8 cellular contexts compared by ENCODE assay signal in the genomic region with DNA sequence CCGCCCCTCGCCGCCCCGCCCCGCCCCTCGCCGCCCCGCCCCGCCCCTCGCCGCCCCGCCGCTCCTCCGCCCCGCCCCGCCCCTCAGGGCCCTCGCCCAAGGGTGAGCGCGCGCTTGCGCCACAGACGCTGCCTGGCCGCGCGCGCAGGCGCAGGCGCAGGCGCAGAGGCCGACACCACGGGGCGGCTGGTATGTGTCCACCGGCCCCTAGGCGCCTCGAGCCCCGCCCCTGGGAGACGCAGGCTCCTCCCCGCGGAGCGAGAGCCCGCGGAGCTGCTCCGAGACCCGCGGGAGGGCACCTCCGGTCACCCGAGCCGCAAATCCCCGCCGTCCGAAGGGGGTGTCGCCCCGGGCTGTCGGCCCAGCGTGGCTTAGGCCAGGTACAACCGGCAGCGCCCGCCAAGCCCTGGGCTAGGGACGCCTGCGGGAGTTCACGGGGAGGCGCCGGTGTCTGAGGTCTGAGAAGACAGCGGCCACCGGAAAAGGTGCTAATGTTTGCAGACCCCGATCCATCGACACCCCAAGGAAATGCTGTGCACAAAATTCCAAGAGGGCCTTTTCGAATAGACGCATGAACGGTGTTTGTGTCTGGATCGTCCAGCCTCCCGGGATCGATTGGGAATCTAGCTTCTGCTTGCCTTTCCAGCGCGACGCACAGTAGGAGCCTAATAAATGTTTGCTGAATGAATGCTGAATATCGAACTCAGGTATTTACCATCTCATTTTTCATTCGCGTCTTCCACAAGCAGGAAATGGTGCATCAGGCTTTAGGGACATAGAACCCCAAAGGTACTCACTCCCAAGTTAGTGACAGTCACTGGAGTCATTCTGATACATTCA. TPM values are rescaled to one million over a fixed set of nuclear protein-coding genes. Genes with fewer than 3 reads are reported as not detected.
A peak's percentile ranks its signal among the peaks of the same experiment; 100 is the strongest.
DNase-seq lines count a peak whose midpoint lies in the region; ATAC-seq, FAIRE-seq and TF ChIP-seq lines count a peak whose summit lies in the region.

No MANE protein-coding gene starts in this region.

- peak overlapping the region; percentile 74 for H3K4me2 ChIP-seq in A549

- TF ChIP-seq CTCF in A549 (IDR thresholded peaks at IDR 0.05) (no peak), activated B cell treated with CpG ODN at 0.5 μM for 24 hours (IDR thresholded peaks at IDR 0.05) (no peak), cardiac fibroblast (IDR thresholded peaks at IDR 0.05; ENCODE audit: low read depth, low read length) (no peak)

- H3K9me3 Mint-ChIP-seq in activated B cell treated with CpG ODN at 0.5 μM for 24 hours: no peaks in the 10 kb centered on the region

- TF ChIP-seq POLR2A in A549 (IDR thresholded peaks at IDR 0.05; ENCODE audit: low read length): peak; percentile 52

- H3K4me3 ChIP-seq in A549: peak overlapping the region; percentile 82
- peak overlapping the region; percentile 67 to 68 for H3K4me3 ChIP-seq in cardiac fibroblast (replicated peaks in 1 of 2; ENCODE audit: low read depth in 2 of 2, low read length in 2 of 2)

- peaks cover 36% of the 10 kb centered on the region for H3K4me1 Mint-ChIP-seq in activated B cell treated with CpG ODN at 0.5 μM for 24 hours

- peaks cover 11% of the 10 kb centered on the region for H3K36me3 Mint-ChIP-seq in activated B cell treated with CpG ODN at 0.5 μM for 24 hours (ENCODE audit: low read depth)

- H3K27ac ChIP-seq in A549: peak overlapping the region; percentile 81 to 94

- peaks cover 17% of the 10 kb centered on the region; the same call in 2 of the 3 replicates for H3K4me1 ChIP-seq in A549

- no peak for TF ChIP-seq EP300 in A549 (IDR thresholded peaks at IDR 0.05)

- H3K4me3 Mint-ChIP-seq in activated B cell treated with CpG ODN at 0.5 μM for 24 hours: peak overlapping the region; percentile 77

- no peaks in the 10 kb centered on the region for H3K27me3 Mint-ChIP-seq in activated B cell treated with CpG ODN at 0.5 μM for 24 hours

- CTCF ChIA-PET in A549 (lab: Yijun Ruan, JAX) (interaction anchor here (0.8 to 3.1 kb wide), 9 partner anchors 9 to 109 kb away, joined by 3 to 45 read pairs (median 4); no protein-coding TSS in a partner anchor), activated B cell treated with CpG ODN at 0.5 μM for 24 hours (lab: Charles Lee) (interaction anchor here (1.6 to 1.8 kb wide), 2 partner anchors 10 to 25 kb away, joined by 4 to 9 read pairs; no protein-coding TSS in a partner anchor)

- 3% methylated on average over 20 of the region's 79 CpGs for WGBS in A549 (ENCODE audit: missing lambda C conversion rate)

- TF ChIP-seq RAD21 in A549 (conservative IDR thresholded peaks at IDR 0.05 in 1 of 2, IDR thresholded peaks at IDR 0.05 in 1 of 2): no peak

- POLR2A ChIA-PET in A549 (lab: Yijun Ruan, JAX) (interaction anchor here (0.7 kb wide), 1 partner anchor 10 kb away, joined by 4 read pairs; no protein-coding TSS in a partner anchor), activated B cell treated with CpG ODN at 0.5 μM for 24 hours (lab: Charles Lee) (interaction anchor here (0.5 to 2.4 kb wide), 3 partner anchors 10 to 327 kb away, joined by 3 to 12 read pairs (median 3); no protein-coding TSS in a partner anchor)

- no peak overlapping the region for H3K27ac Mint-ChIP-seq in activated B cell treated with CpG ODN at 0.5 μM for 24 hours

- intact Hi-C loops in activated B cell treated with CpG ODN at 0.5 μM for 24 hours (cut with micrococcal nuclease): loop anchor here (1.0 to 10.0 kb wide), 6 partner anchors 11 to 657 kb away; a partner anchor contains a TSS

- peak; percentile 81 to 95 for ATAC-seq in A549
- peak; percentile 67 for ATAC-seq in GM18858 (IDR thresholded peaks at IDR 0.05; ENCODE audit: unreplicated experiment)
- ATAC-seq in HG03095 (IDR thresholded peaks at IDR 0.05; ENCODE audit: unreplicated experiment): peak; percentile 76
- peak; percentile 84 for ATAC-seq in activated B cell treated with CpG ODN at 0.5 μM for 24 hours (ENCODE audit: low read depth)

- DNase-seq in A549 (ENCODE audit: low read depth in 1 of 2, low spot score in 1 of 2) (peak; percentile 77 to 90), NCI-H2196 treated with DMSO at 0.1 percent for 48 hours (lab: John Stamatoyannopoulos, UW; ENCODE audit: unreplicated experiment) (peak; percentile 55), activated B cell treated with CpG ODN at 0.5 μM for 24 hours (peak; percentile 82), cardiac fibroblast (ENCODE audit: low read depth in 2 of 2) (peak; percentile 82 to 91), islet precursor cell (peak; percentile 91)
- peak; percentile 71 to 74 for DNase-seq in stimulated activated CD4-positive, alpha-beta T cell treated with anti-CD3 and anti-CD28 coated beads, Interleukin-12 subunit alpha, Interleukin-12 subunit beta, amount 100 ng/mL, for 24 hours (ENCODE audit: low read depth in 2 of 2)

- H3K9me3 ChIP-seq in A549: no peaks in the 10 kb centered on the region

- FAIRE-seq in A549 (lab: Jason Lieb, UNC): peak; percentile 81

TF ChIP-seq in A549, 52 proteins besides CTCF, POLR2A, EP300 and RAD21:
- TF ChIP-seq JUN (IDR thresholded peaks at IDR 0.05) (0 out of 5 replicates have a peak, but pooled peaks of 1 of the 2 experiments have one; percentile 1), PHF8 (IDR thresholded peaks at IDR 0.05; ENCODE audit: borderline replicate concordance, low read depth) (peak; percentile 23; the same call in 1 of the 2 replicates), CHD4 (IDR thresholded peaks at IDR 0.05; ENCODE audit: borderline replicate concordance) (no peak), RFX5 (IDR thresholded peaks at IDR 0.05) (no peak), HOXB5 (CRISPR knock-in tag; IDR thresholded peaks at IDR 0.05) (no peak), TFCP2L1 (CRISPR knock-in tag; IDR thresholded peaks at IDR 0.05) (no peak), CBX8 (IDR thresholded peaks at IDR 0.05) (no peak)
- TF ChIP-seq, protein P1, sequence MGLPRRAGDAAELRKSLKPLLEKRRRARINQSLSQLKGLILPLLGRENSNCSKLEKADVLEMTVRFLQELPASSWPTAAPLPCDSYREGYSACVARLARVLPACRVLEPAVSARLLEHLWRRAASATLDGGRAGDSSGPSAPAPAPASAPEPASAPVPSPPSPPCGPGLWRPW (IDR thresholded peaks at IDR 0.05): no peak
- TF ChIP-seq, protein P2, sequence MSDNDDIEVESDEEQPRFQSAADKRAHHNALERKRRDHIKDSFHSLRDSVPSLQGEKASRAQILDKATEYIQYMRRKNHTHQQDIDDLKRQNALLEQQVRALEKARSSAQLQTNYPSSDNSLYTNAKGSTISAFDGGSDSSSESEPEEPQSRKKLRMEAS (IDR thresholded peaks at IDR 0.05): no peak

RNA-seq across cellular contexts. Expression of a gene that starts 0.5 kb away (rescaled TPM):
- polyA plus RNA-seq in A549 (2011; rRNA removed): 25.6 and 29.9 TPM in 2 replicates
- 66.2 and 77.2 TPM in 2 replicates for polyA plus RNA-seq in A549 (2012; cell fraction: cytosol; rRNA removed)
- 38.8 and 41.9 TPM in 2 replicates for polyA plus RNA-seq in A549 (2012; cell fraction: nucleus; rRNA removed)
- 32.0 to 36.0 TPM (median 32.6 TPM) in 3 replicates for polyA plus RNA-seq in A549 (2017; fragmentation: RNase III; extraction: RNeasy Plus Mini Kit Qiagen cat#74134 plus additional on column Dnase treatment)
- 27.2 and 32.6 TPM in 2 replicates for polyA minus RNA-seq in A549 (2011; rRNA and poly(A)+ RNA removed)
- 25.3 and 25.8 TPM in 2 replicates for total RNA-seq in activated B cell treated with CpG ODN at 0.5 μM for 24 hours

RNA-seq across cellular contexts. Expression of a gene that starts 47.6 kb away (rescaled TPM):
- polyA plus RNA-seq in A549 (2011; rRNA removed) (0.65 and 0.75 TPM in 2 replicates), A549 (2017; fragmentation: RNase III; extraction: RNeasy Plus Mini Kit Qiagen cat#74134 plus additional on column Dnase treatment) (1.3 to 1.6 TPM (median 1.3 TPM) in 3 replicates)
- 2.0 and 3.1 TPM in 2 replicates for polyA plus RNA-seq in A549 (2012; cell fraction: cytosol; rRNA removed)
- polyA plus RNA-seq in A549 (2012; cell fraction: nucleus; rRNA removed): 2.5 and 2.8 TPM in 2 replicates
- polyA minus RNA-seq in A549 (2011; rRNA and poly(A)+ RNA removed): 0.70 and 1.1 TPM in 2 replicates
- total RNA-seq in activated B cell treated with CpG ODN at 0.5 μM for 24 hours: 0.10 TPM in 1 of 2 replicates, not detected in the other

Comparison
In these comparisons a context has a peak if more than half of its experiments do, and no peak if none do; other contexts are left out.
1. Peak in every context shown above with its lines: DNase-seq, ATAC-seq, H3K4me3 ChIP-seq and H3K27ac ChIP-seq.